15 cellular contexts compared by ENCODE assay signal in genomic region chr5:83653669-83654068, GRCh38.
A peak's percentile ranks its signal among the peaks of the same experiment; 100 is the strongest.
DNase-seq lines count a peak whose midpoint lies in the region; ATAC-seq and TF ChIP-seq lines count a peak whose summit lies in the region.
"Had no signal": no experiment of that assay in that cellular context is flagged by ENCODE, and none has a peak within 500 bp of the region (broad histone marks: within the 10 kb centered on the region; RNA-seq: fewer than 3 reads in every experiment).

No MANE protein-coding gene starts in this region.

- DNase-seq in fibroblast of peridontal ligament (ENCODE audit: extremely low read depth) (peak; percentile 28), tibial artery (no peak), NAMALWA (ENCODE audit: low spot score) (no peak)
- no peak for DNase-seq in effector memory CD4-positive, alpha-beta T cell
- DNase-seq: anterior cingulate cortex; CD4-positive, CD25-positive, alpha-beta regulatory T cell; H7; NCI-H1105 treated with DMSO at 0.1 percent for 48 hours; NCI-H748 treated with DMSO at 0.1 percent for 48 hours had no signal

- no peak overlapping the region for H3K4me3 ChIP-seq in effector memory CD4-positive, alpha-beta T cell (ENCODE audit: insufficient read depth, low read depth, low read length, poor library complexity, severe bottlenecking)
- no peak overlapping the region for H3K4me3 ChIP-seq in tibial artery
- H3K4me3 ChIP-seq: gastroesophageal sphincter, SJSA1 had no signal

- no peak for TF ChIP-seq CTCF in tibial artery (IDR thresholded peaks at IDR 0.05)

- no peaks in the 10 kb centered on the region for H3K36me3 ChIP-seq in effector memory CD4-positive, alpha-beta T cell (ENCODE audit: control insufficient read depth, insufficient read depth, low read length)
- no peaks in the 10 kb centered on the region for H3K36me3 ChIP-seq in tibial artery
- H3K36me3 ChIP-seq: gastroesophageal sphincter, SJSA1 had no signal

- H3K27me3 ChIP-seq in effector memory CD4-positive, alpha-beta T cell (replicated peaks; ENCODE audit: control insufficient read depth, insufficient read depth, low read length, poor library complexity, severe bottlenecking) = no peaks in the 10 kb centered on the region
- no peaks in the 10 kb centered on the region for H3K27me3 ChIP-seq in tibial artery
- H3K27me3 ChIP-seq: gastroesophageal sphincter, SJSA1 had no signal

- no peak overlapping the region for H3K27ac ChIP-seq in effector memory CD4-positive, alpha-beta T cell (ENCODE audit: insufficient read depth, low read length, poor library complexity, severe bottlenecking)
- no peak overlapping the region for H3K27ac ChIP-seq in tibial artery
- H3K27ac ChIP-seq: gastroesophageal sphincter, SJSA1 had no signal

- no peaks in the 10 kb centered on the region for H3K4me1 ChIP-seq in effector memory CD4-positive, alpha-beta T cell (ENCODE audit: control insufficient read depth, insufficient read depth, low read length, poor library complexity, severe bottlenecking)
- no peaks in the 10 kb centered on the region for H3K4me1 ChIP-seq in tibial artery
- H3K4me1 ChIP-seq: gastroesophageal sphincter, SJSA1 had no signal

- H3K9me3 ChIP-seq in effector memory CD4-positive, alpha-beta T cell (ENCODE audit: control insufficient read depth, low read length) = no peaks in the 10 kb centered on the region
- no peaks in the 10 kb centered on the region for H3K9me3 ChIP-seq in tibial artery
- H3K9me3 ChIP-seq: gastroesophageal sphincter, SJSA1 had no signal

- ATAC-seq in GM18868 (IDR thresholded peaks at IDR 0.05; ENCODE audit: unreplicated experiment) (peak; percentile 87), GM21526 (IDR thresholded peaks at IDR 0.05; ENCODE audit: low FRiP score, unreplicated experiment) (peak; percentile 91), HG03060 (IDR thresholded peaks at IDR 0.05; ENCODE audit: low read depth, unreplicated experiment) (peak; percentile 75), HG02970 (IDR thresholded peaks at IDR 0.05; ENCODE audit: low FRiP score, unreplicated experiment) (no peak)
- ATAC-seq: gastroesophageal sphincter had no signal

- intact Hi-C loops in tibial artery (cut with DNase I; ENCODE audit: low total_unique reads) = no loop called here
